Comparison of ENCODE assay signal across 24 cellular contexts in the genomic region with DNA sequence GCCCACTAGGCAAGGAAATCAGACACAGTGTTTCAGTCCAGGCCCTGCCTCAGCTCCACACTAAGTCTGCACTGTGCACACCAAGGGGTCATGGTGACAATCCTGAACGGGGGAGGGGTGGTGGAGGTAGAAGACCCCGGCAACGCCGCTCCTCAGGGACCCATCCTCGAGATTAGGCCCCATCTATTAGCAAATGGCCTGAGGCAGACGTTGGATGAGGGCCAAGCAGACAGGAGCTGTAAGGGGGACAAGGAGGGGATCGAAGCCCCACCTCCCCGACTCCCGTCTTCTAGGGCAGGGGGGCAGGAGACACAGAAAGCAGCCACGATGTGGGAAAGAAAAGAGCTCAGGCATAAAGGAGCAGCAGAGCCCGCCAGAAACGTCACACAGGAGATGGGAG. TPM values are rescaled to one million over a fixed set of nuclear protein-coding genes. Genes with fewer than 3 reads are reported as not detected.
A peak's percentile ranks its signal among the peaks of the same experiment; 100 is the strongest.
DNase-seq lines count a peak whose midpoint lies in the region; ATAC-seq and TF ChIP-seq lines count a peak whose summit lies in the region.
"Had no signal": no experiment of that assay in that cellular context is flagged by ENCODE, and none has a peak within 500 bp of the region (broad histone marks: within the 10 kb centered on the region; RNA-seq: fewer than 3 reads in every experiment).

No MANE protein-coding gene starts in this region.

- H4K8ac ChIP-seq in H9 (replicated peaks; ENCODE audit: insufficient read length, low read depth, low read length): no peak overlapping the region

- H3K4me2 ChIP-seq in H9 (ENCODE audit: insufficient read depth, insufficient read length, low read length): no peak overlapping the region

- DNase-seq in activated CD8-positive, alpha-beta T cell treated with anti-CD3 and anti-CD28 coated beads for 36 hours: no peak
- no peak for DNase-seq in activated CD8-positive, alpha-beta T cell treated with anti-CD3 and anti-CD28 coated beads, Interleukin-2, amount 10 ng/mL, durations not matched to agents 7 days and 5 days
- DNase-seq in H9 (no peak), erythroblast (lab: John Stamatoyannopoulos, UW) (no peak), SJCRH30 (no peak), occipital lobe (lab: John Stamatoyannopoulos, UW) (no peak)
- no peak for DNase-seq in effector memory CD4-positive, alpha-beta T cell
- DNase-seq: activated CD4-positive, alpha-beta T cell treated with anti-CD3 and anti-CD28 coated beads, Interleukin-2, amount 50 U/mL, for 4 hours; activated naive CD4-positive, alpha-beta T cell; cerebellar nuclear complex; foreskin melanocyte; GM23248; NCI-H524; Peyer's patch; small intestine; stimulated activated naive CD4-positive, alpha-beta T cell; tibial artery; WERI-Rb-1 had no signal

- H3K23ac ChIP-seq in H9 (ENCODE audit: insufficient read length, low read depth, low read length): no peak overlapping the region

- no peak overlapping the region for H4K91ac ChIP-seq in H9 (ENCODE audit: insufficient read length, low read depth, low read length)

- H2BK20ac ChIP-seq in H9 (ENCODE audit: low read depth, low read length, poor library complexity, severe bottlenecking): no peak overlapping the region

- no peak overlapping the region for H3K4me3 Mint-ChIP-seq in activated CD8-positive, alpha-beta T cell treated with anti-CD3 and anti-CD28 coated beads for 36 hours
- no peak overlapping the region for H3K4me3 Mint-ChIP-seq in activated CD8-positive, alpha-beta T cell treated with anti-CD3 and anti-CD28 coated beads, Interleukin-2, amount 10 ng/mL, durations not matched to agents 7 days and 5 days
- no peak overlapping the region for H3K4me3 Mint-ChIP-seq in H9
- H3K4me3 Mint-ChIP-seq: B cell; T-helper 1 cell treated with Interleukin-12 subunit alpha and Interleukin-12 subunit beta and Interleukin-4 antibody, amounts not matched to agents 30 μg/mL and 1 μg/mL, for 36 hours had no signal

- no peak overlapping the region for H2AK5ac ChIP-seq in H9 (ENCODE audit: insufficient read length, low read length)

- POLR2A ChIA-PET in activated CD8-positive, alpha-beta T cell treated with anti-CD3 and anti-CD28 coated beads for 36 hours (lab: Charles Lee): interaction anchor here (1.2 to 1.3 kb wide), 2 partner anchors 10 to 14 kb away, joined by 4 read pairs; no protein-coding TSS in a partner anchor
- POLR2A ChIA-PET in activated CD8-positive, alpha-beta T cell treated with anti-CD3 and anti-CD28 coated beads, Interleukin-2, amount 10 ng/mL, durations not matched to agents 7 days and 5 days (lab: Charles Lee): interaction anchor here (2.2 kb wide), 1 partner anchor 11 kb away, joined by 8 read pairs; no protein-coding TSS in a partner anchor

- no peak overlapping the region for H3K4ac ChIP-seq in H9 (ENCODE audit: low read depth, low read length)

- H3K79me2 ChIP-seq in H9 (ENCODE audit: insufficient read depth, low read length): peaks cover 2% of the 10 kb centered on the region; the same call in 1 of the 2 replicates

- no peak for TF ChIP-seq CTCF in activated CD8-positive, alpha-beta T cell treated with anti-CD3 and anti-CD28 coated beads for 36 hours (IDR thresholded peaks at IDR 0.05)
- TF ChIP-seq CTCF in H9 (conservative IDR thresholded peaks at IDR 0.05) (no peak), neutrophil (IDR thresholded peaks at IDR 0.05) (no peak)

- intact Hi-C loops in activated CD8-positive, alpha-beta T cell treated with anti-CD3 and anti-CD28 coated beads for 36 hours (cut with micrococcal nuclease): no loop called here

- H2BK12ac ChIP-seq in H9 (ENCODE audit: insufficient read length, low read depth, low read length): no peak overlapping the region

- ATAC-seq in activated CD8-positive, alpha-beta T cell treated with anti-CD3 and anti-CD28 coated beads for 36 hours: no peak
- ATAC-seq in activated CD8-positive, alpha-beta T cell treated with anti-CD3 and anti-CD28 coated beads, Interleukin-2, amount 10 ng/mL, durations not matched to agents 7 days and 5 days: no peak
- ATAC-seq: esophagus mucosa, left lung had no signal

- no peak overlapping the region for H2BK5ac ChIP-seq in H9 (ENCODE audit: insufficient read length, low read length)

- peaks cover 26% of the 10 kb centered on the region for H3K4me1 Mint-ChIP-seq in activated CD8-positive, alpha-beta T cell treated with anti-CD3 and anti-CD28 coated beads for 36 hours (ENCODE audit: low read depth)
- peaks cover 10% of the 10 kb centered on the region for H3K4me1 Mint-ChIP-seq in activated CD8-positive, alpha-beta T cell treated with anti-CD3 and anti-CD28 coated beads, Interleukin-2, amount 10 ng/mL, durations not matched to agents 7 days and 5 days (ENCODE audit: low read depth)
- H3K4me1 Mint-ChIP-seq in H9: 0 out of 4 replicates have a peak, but pooled peaks cover 0 to 3% of the 10 kb centered on the region in 2 experiments

- peaks cover 2% of the 10 kb centered on the region for H3K9me3 Mint-ChIP-seq in activated CD8-positive, alpha-beta T cell treated with anti-CD3 and anti-CD28 coated beads for 36 hours
- H3K9me3 Mint-ChIP-seq in activated CD8-positive, alpha-beta T cell treated with anti-CD3 and anti-CD28 coated beads, Interleukin-2, amount 10 ng/mL, durations not matched to agents 7 days and 5 days (ENCODE audit: insufficient read depth): no peaks in the 10 kb centered on the region
- peaks cover 0 to under 1% of the 10 kb centered on the region in 2 experiments; a peak in 2 of 5 replicates for H3K9me3 Mint-ChIP-seq in H9
- H3K9me3 Mint-ChIP-seq: T-helper 1 cell treated with Interleukin-12 subunit alpha and Interleukin-12 subunit beta and Interleukin-4 antibody, amounts not matched to agents 30 μg/mL and 1 μg/mL, for 36 hours had no signal

- no peak overlapping the region for H3K18ac ChIP-seq in H9 (ENCODE audit: insufficient read length, low read depth, low read length)

- CTCF ChIA-PET in activated CD8-positive, alpha-beta T cell treated with anti-CD3 and anti-CD28 coated beads for 36 hours (lab: Charles Lee): interaction anchor here (1.1 kb wide), 1 partner anchor 96 kb away, joined by 3 read pairs; no protein-coding TSS in a partner anchor
- CTCF ChIA-PET in activated CD8-positive, alpha-beta T cell treated with anti-CD3 and anti-CD28 coated beads, Interleukin-2, amount 10 ng/mL, durations not matched to agents 7 days and 5 days (lab: Charles Lee): interaction anchor here (1.1 to 1.4 kb wide), 2 partner anchors 15 to 20 kb away, joined by 3 read pairs; no protein-coding TSS in a partner anchor

- H3K4me3 ChIP-seq in effector memory CD4-positive, alpha-beta T cell (ENCODE audit: insufficient read depth, low read depth, low read length, poor library complexity, severe bottlenecking): no peak overlapping the region
- H3K4me3 ChIP-seq in neutrophil (ENCODE audit: low read depth in 1 of 2, low read length in 1 of 2) (no peak overlapping the region), SJCRH30 (no peak overlapping the region)
- H3K4me3 ChIP-seq: ascending aorta, GM23248, left lung, Peyer's patch, tibial artery had no signal

- no peak overlapping the region for H3K9ac ChIP-seq in H9 (ENCODE audit: extremely low read depth, insufficient read length, low read length)
- H3K9ac ChIP-seq: GM23248 had no signal

- no peak overlapping the region for H3K14ac ChIP-seq in H9 (ENCODE audit: insufficient read depth, low read length)

- H3K79me1 ChIP-seq in H9 (ENCODE audit: insufficient read depth, low read depth, low read length, poor library complexity, severe bottlenecking): peaks cover 14% of the 10 kb centered on the region

- H3K27me3 ChIP-seq in H9 (ENCODE audit: insufficient read depth, low read length) (peaks cover 2% of the 10 kb centered on the region; the same call in 1 of the 2 replicates), neutrophil (no peaks in the 10 kb centered on the region), SJCRH30 (no peaks in the 10 kb centered on the region)
- H3K27me3 ChIP-seq in effector memory CD4-positive, alpha-beta T cell (replicated peaks; ENCODE audit: control insufficient read depth, insufficient read depth, low read length, poor library complexity, severe bottlenecking): no peaks in the 10 kb centered on the region
- H3K27me3 ChIP-seq: ascending aorta, left lung, Peyer's patch, tibial artery had no signal

- no peak overlapping the region for H2BK15ac ChIP-seq in H9 (ENCODE audit: low read depth, low read length)

- H3K27ac Mint-ChIP-seq in activated CD8-positive, alpha-beta T cell treated with anti-CD3 and anti-CD28 coated beads for 36 hours: peak overlapping the region; percentile 35
- no peak overlapping the region for H3K27ac Mint-ChIP-seq in activated CD8-positive, alpha-beta T cell treated with anti-CD3 and anti-CD28 coated beads, Interleukin-2, amount 10 ng/mL, durations not matched to agents 7 days and 5 days
- peak overlapping the region in 2 of 3 experiments; percentile 21 to 22; a peak in 2 of 7 replicates for H3K27ac Mint-ChIP-seq in H9
- H3K27ac Mint-ChIP-seq: B cell; T-helper 1 cell treated with Interleukin-12 subunit alpha and Interleukin-12 subunit beta and Interleukin-4 antibody, amounts not matched to agents 30 μg/mL and 1 μg/mL, for 36 hours had no signal

- H3K9me3 ChIP-seq in H9 (ENCODE audit: control insufficient read depth, low read depth, low read length): no peaks in the 10 kb centered on the region
- no peaks in the 10 kb centered on the region for H3K9me3 ChIP-seq in effector memory CD4-positive, alpha-beta T cell (ENCODE audit: control insufficient read depth, low read length)
- H3K9me3 ChIP-seq in neutrophil: no peaks in the 10 kb centered on the region
- no peaks in the 10 kb centered on the region; the same call in 1 of the 2 replicates for H3K9me3 ChIP-seq in SJCRH30 (replicated peaks)
- H3K9me3 ChIP-seq: ascending aorta, left lung, Peyer's patch, tibial artery had no signal

- no peak overlapping the region for H2AFZ ChIP-seq in H9 (ENCODE audit: low read length)
- H2AFZ ChIP-seq: GM23248 had no signal

- WGBS in H9 (ENCODE audit: extremely low coverage, insufficient read length, low lambda C conversion rate): no CpG with 5 or more reads among the region's 12 CpGs

- peaks cover 2% of the 10 kb centered on the region for H4K20me1 ChIP-seq in H9 (ENCODE audit: control insufficient read depth, insufficient read depth, insufficient read length)

- H3K27me3 Mint-ChIP-seq in activated CD8-positive, alpha-beta T cell treated with anti-CD3 and anti-CD28 coated beads for 36 hours: no peaks in the 10 kb centered on the region
- H3K27me3 Mint-ChIP-seq in activated CD8-positive, alpha-beta T cell treated with anti-CD3 and anti-CD28 coated beads, Interleukin-2, amount 10 ng/mL, durations not matched to agents 7 days and 5 days (ENCODE audit: low read depth): no peaks in the 10 kb centered on the region
- H3K27me3 Mint-ChIP-seq in H9 (ENCODE audit: low read depth): no peaks in the 10 kb centered on the region
- H3K27me3 Mint-ChIP-seq: B cell had no signal

- H3K56ac ChIP-seq in H9 (ENCODE audit: insufficient read length, low read depth, low read length): no peak overlapping the region

- peaks cover 57% of the 10 kb centered on the region for H3K36me3 ChIP-seq in effector memory CD4-positive, alpha-beta T cell (ENCODE audit: control insufficient read depth, insufficient read depth, low read length)
- peaks cover 97% of the 10 kb centered on the region for H3K36me3 ChIP-seq in neutrophil
- peaks cover 77% of the 10 kb centered on the region for H3K36me3 ChIP-seq in SJCRH30

- peaks cover 74% of the 10 kb centered on the region for H3K36me3 Mint-ChIP-seq in activated CD8-positive, alpha-beta T cell treated with anti-CD3 and anti-CD28 coated beads for 36 hours (ENCODE audit: low read depth)
- peaks cover 74% of the 10 kb centered on the region for H3K36me3 Mint-ChIP-seq in activated CD8-positive, alpha-beta T cell treated with anti-CD3 and anti-CD28 coated beads, Interleukin-2, amount 10 ng/mL, durations not matched to agents 7 days and 5 days (ENCODE audit: low read depth)
- H3K36me3 Mint-ChIP-seq in H9 (ENCODE audit: insufficient read depth in 1 of 3, low read depth in 3 of 3): peaks cover 73 to 83% (median 82%) of the 10 kb centered on the region in 3 experiments; a peak in 6 of 7 replicates

- no peak for TF ChIP-seq POLR2A in erythroblast (IDR thresholded peaks at IDR 0.05; ENCODE audit: low read length)

- no peak overlapping the region for H2BK120ac ChIP-seq in H9 (ENCODE audit: low read depth, low read length, poor library complexity, severe bottlenecking)

- no peak overlapping the region for H3T11ph ChIP-seq in H9 (ENCODE audit: low read length)

- H3K4me1 ChIP-seq in H9 (ENCODE audit: insufficient read depth, low read length) (no peaks in the 10 kb centered on the region), neutrophil (ENCODE audit: control insufficient read depth in 1 of 2, insufficient read depth in 1 of 2, low read depth in 1 of 2, low read length in 1 of 2) (no peaks in the 10 kb centered on the region), SJCRH30 (no peaks in the 10 kb centered on the region)
- H3K4me1 ChIP-seq in effector memory CD4-positive, alpha-beta T cell (ENCODE audit: control insufficient read depth, insufficient read depth, low read length, poor library complexity, severe bottlenecking): no peaks in the 10 kb centered on the region
- H3K4me1 ChIP-seq: ascending aorta, left lung had no signal

- H3K27ac ChIP-seq in H9 (ENCODE audit: insufficient read length, low read depth, low read length) (no peak overlapping the region), neutrophil (peak overlapping the region; percentile 3), SJCRH30 (no peak overlapping the region)
- H3K27ac ChIP-seq in effector memory CD4-positive, alpha-beta T cell (ENCODE audit: insufficient read depth, low read length, poor library complexity, severe bottlenecking): peak overlapping the region; percentile 18
- H3K27ac ChIP-seq: ascending aorta, GM23248, left lung, Peyer's patch, tibial artery, WERI-Rb-1 had no signal

- H4K5ac ChIP-seq in H9 (ENCODE audit: insufficient read length, low read depth, low read length): no peak overlapping the region

- no peaks in the 10 kb centered on the region for H3K23me2 ChIP-seq in H9 (ENCODE audit: insufficient read length, low read depth, low read length, poor library complexity, severe bottlenecking)

RNA-seq across cellular contexts. Expression of a gene that starts 17.9 kb away (rescaled TPM):
- 10 to 100 TPM; 90.6 to 97.0 TPM for total RNA-seq in activated CD8-positive, alpha-beta T cell treated with anti-CD3 and anti-CD28 coated beads for 36 hours
- 100 to 1,000 TPM in 1 of 2 experiments, 10 to 100 TPM in 1; 99.5 to 111 TPM for total RNA-seq in activated CD8-positive, alpha-beta T cell treated with anti-CD3 and anti-CD28 coated beads, Interleukin-2, amount 10 ng/mL, durations not matched to agents 7 days and 5 days
- total RNA-seq in H9 (2021) (137 and 144 TPM in 2 replicates), occipital lobe (23.9 TPM)
- total RNA-seq in SJCRH30 (2014; rRNA removed; shearing (Covaris generic)): 70.5 and 88.7 TPM in 2 replicates

RNA-seq across cellular contexts. Expression of a gene that starts 26.7 kb away (rescaled TPM):
- 100 to 1,000 TPM; 183 to 193 TPM for total RNA-seq in activated CD8-positive, alpha-beta T cell treated with anti-CD3 and anti-CD28 coated beads for 36 hours
- total RNA-seq in activated CD8-positive, alpha-beta T cell treated with anti-CD3 and anti-CD28 coated beads, Interleukin-2, amount 10 ng/mL, durations not matched to agents 7 days and 5 days: 100 to 1,000 TPM; 257 to 264 TPM
- total RNA-seq in H9 (2021): 26.0 and 28.4 TPM in 2 replicates
- 11.0 and 13.2 TPM in 2 replicates for total RNA-seq in SJCRH30 (2014; rRNA removed; shearing (Covaris generic))
- 4.2 TPM for total RNA-seq in occipital lobe

RNA-seq across cellular contexts. Expression of a gene that starts 42.9 kb away (rescaled TPM):
- total RNA-seq in activated CD8-positive, alpha-beta T cell treated with anti-CD3 and anti-CD28 coated beads for 36 hours: 10 to 100 TPM; 56.6 to 64.2 TPM
- total RNA-seq in activated CD8-positive, alpha-beta T cell treated with anti-CD3 and anti-CD28 coated beads, Interleukin-2, amount 10 ng/mL, durations not matched to agents 7 days and 5 days: 10 to 100 TPM; 78.3 to 84.7 TPM
- total RNA-seq in H9 (2021) (11.0 and 14.6 TPM in 2 replicates), occipital lobe (18.6 TPM)
- 23.5 and 24.6 TPM in 2 replicates for total RNA-seq in SJCRH30 (2014; rRNA removed; shearing (Covaris generic))

Comparison
In these comparisons a context has a peak if more than half of its experiments do, and no peak if none do; other contexts are left out.
1. H3K27ac ChIP-seq: peak in effector memory CD4-positive, alpha-beta T cell (single experiment) and neutrophil (single experiment); none in H9 (single experiment) and SJCRH30 (single experiment).